Comparison of ENCODE assay signal across 11 cellular contexts in the genomic region with DNA sequence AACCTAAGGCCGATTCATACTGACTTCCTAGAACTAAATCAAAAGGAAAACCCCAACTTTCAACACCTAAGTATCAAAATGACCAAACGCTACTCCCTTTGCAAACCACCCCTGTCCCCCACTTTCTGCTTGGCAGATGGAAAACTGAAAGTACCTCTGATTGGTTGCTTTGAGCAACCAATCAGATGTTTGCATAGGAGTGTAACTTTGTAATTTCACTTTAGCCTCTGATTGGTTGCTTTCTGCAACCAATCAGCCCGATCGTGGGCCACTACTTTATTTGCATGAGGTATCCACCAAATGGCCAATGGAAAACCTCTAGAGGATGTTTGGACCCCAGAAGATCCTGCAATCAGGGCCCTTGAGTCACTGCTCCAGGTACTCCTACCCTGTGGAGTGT. TPM values are rescaled to one million over a fixed set of nuclear protein-coding genes. Genes with fewer than 3 reads are reported as not detected.
DNase-seq lines count a peak whose midpoint lies in the region; ATAC-seq, FAIRE-seq and TF ChIP-seq lines count a peak whose summit lies in the region.
"Had no signal": no experiment of that assay in that cellular context is flagged by ENCODE, and none has a peak within 500 bp of the region (broad histone marks: within the 10 kb centered on the region; RNA-seq: fewer than 3 reads in every experiment).

No MANE protein-coding gene starts in this region.

- TF ChIP-seq RAD21 in HepG2 (CRISPR knock-in tag; IDR thresholded peaks at IDR 0.05) (no peak), GM12878 (IDR thresholded peaks at IDR 0.05; ENCODE audit: insufficient read depth, low read depth, low read length) (no peak)

- TF ChIP-seq EP300 in HepG2 (IDR thresholded peaks at IDR 0.05; ENCODE audit: low read depth in 2 of 2, low read length in 2 of 2) (no peak), HepG2 (CRISPR knock-in tag; IDR thresholded peaks at IDR 0.05; ENCODE audit: borderline replicate concordance) (no peak), GM12878 (IDR thresholded peaks at IDR 0.05; ENCODE audit: borderline replicate concordance in 1 of 2, control insufficient read depth in 1 of 2, low read depth in 2 of 2, low read length in 2 of 2) (no peak)

- H4K20me1 ChIP-seq in HepG2 (ENCODE audit: insufficient read depth, low read length) (no peaks in the 10 kb centered on the region), GM12878 (ENCODE audit: control insufficient read depth, insufficient read depth) (no peaks in the 10 kb centered on the region)

- FAIRE-seq in HepG2 (lab: Jason Lieb, UNC) (peak; percentile 30), GM12878 (lab: Jason Lieb, UNC) (no peak)

- POLR2A ChIA-PET in HepG2 (lab: Yijun Ruan, JAX): interaction anchor here (0.8 to 1.4 kb wide), 2 partner anchors 79 to 85 kb away, joined by 3 read pairs; no protein-coding TSS in a partner anchor
- POLR2A ChIA-PET in GM12878 (lab: Charles Lee): no interaction called here

- no peaks in the 10 kb centered on the region for H3K9me3 Mint-ChIP-seq in osteocyte (ENCODE audit: unreplicated experiment)
- no peaks in the 10 kb centered on the region for H3K9me3 Mint-ChIP-seq in glutamatergic neuron (ENCODE audit: unreplicated experiment)
- H3K9me3 Mint-ChIP-seq: H9 had no signal

- H3K9me3 ChIP-seq in HepG2 (ENCODE audit: low read length) (no peaks in the 10 kb centered on the region), right lobe of liver (no peaks in the 10 kb centered on the region), GM12878 (replicated peaks; ENCODE audit: control insufficient read depth, insufficient read depth, low read length) (no peaks in the 10 kb centered on the region; the same call in 2 of the 3 replicates)

- intact Hi-C loops in HepG2 (cut with micrococcal nuclease; ENCODE audit: unreplicated experiment) (loop anchor here (2.0 kb wide), 1 partner anchor 75 kb away; no protein-coding TSS in a partner anchor), right lobe of liver (cut with DNase I) (loop anchor here in 1 of 2 donors (10.0 kb wide), 1 partner anchor 195 kb away; no protein-coding TSS in a partner anchor), GM12878 (cut with micrococcal nuclease; ENCODE audit: unreplicated experiment) (loop anchor here (1.0 to 10.0 kb wide), 3 partner anchors 86 to 387 kb away; no protein-coding TSS in a partner anchor)

- 14% methylated on average over 4 of the region's 4 CpGs for WGBS in HepG2 (ENCODE audit: low lambda C conversion rate)
- WGBS in right lobe of liver (ENCODE audit: insufficient coverage, low coverage, low lambda C conversion rate, missing lambda C conversion rate): 67% methylated on average over 4 of the region's 4 CpGs
- 53% methylated on average over 4 of the region's 4 CpGs for whole genome bisulfite sequencing in GM12878 (ENCODE audit: insufficient coverage, insufficient replicate concordance, low lambda C conversion rate, missing lambda C conversion rate)

- H3K4me3 Mint-ChIP-seq in osteocyte (ENCODE audit: unreplicated experiment) (no peak overlapping the region), glutamatergic neuron (ENCODE audit: unreplicated experiment) (no peak overlapping the region)
- H3K4me3 Mint-ChIP-seq: H9 had no signal

- CTCF ChIA-PET in HepG2 (lab: Yijun Ruan, JAX; ENCODE audit: low intra/inter-chr PET ratio, low total read pairs): interaction anchor here (1.1 to 2.3 kb wide), 2 partner anchors 84 to 86 kb away, joined by 6 to 20 read pairs; no protein-coding TSS in a partner anchor
- CTCF ChIA-PET in GM12878 (lab: Yijun Ruan, JAX): interaction anchor here (1.3 to 5.7 kb wide), 5 partner anchors 11 to 387 kb away, joined by 3 to 45 read pairs (median 6); no protein-coding TSS in a partner anchor

- no peak for TF ChIP-seq CTCF in HepG2 (CRISPR knock-in tag; IDR thresholded peaks at IDR 0.05)
- TF ChIP-seq CTCF in right lobe of liver (IDR thresholded peaks at IDR 0.05): no peak
- TF ChIP-seq CTCF in GM12878 (IDR thresholded peaks at IDR 0.05 in 2 of 3, conservative IDR thresholded peaks at IDR 0.05 in 1 of 3; ENCODE audit: control insufficient read depth in 2 of 3, extremely low read depth in 1 of 3, insufficient read depth in 1 of 3, low read depth in 3 of 3, low read length in 3 of 3): no peak
- TF ChIP-seq CTCF in osteocyte (IDR thresholded peaks at IDR 0.05): no peak
- no peak for TF ChIP-seq CTCF in glutamatergic neuron (IDR thresholded peaks at IDR 0.05; ENCODE audit: partially characterized antibody, unreplicated experiment)

- H3K4me3 ChIP-seq in HepG2 (replicated peaks in 1 of 3; ENCODE audit: insufficient read depth in 1 of 3, low read depth in 2 of 3, low read length in 3 of 3) (peak overlapping the region; percentile 13 to 15 (median 15); a peak in 2 of 6 replicates), right lobe of liver (no peak overlapping the region), GM12878 (no peak overlapping the region)
- H3K4me3 ChIP-seq: coronary artery had no signal

- ATAC-seq in HepG2 (peak; percentile 69), right lobe of liver (no peak), GM12878 (peak; percentile 87), HG03378 (IDR thresholded peaks at IDR 0.05; ENCODE audit: unreplicated experiment) (no peak), HG03196 (IDR thresholded peaks at IDR 0.05; ENCODE audit: unreplicated experiment) (no peak)

- DNase-seq in HepG2 (ENCODE audit: low spot score) (peak; percentile 47), right lobe of liver (no peak), NAMALWA (ENCODE audit: low spot score) (peak; percentile 43), GM12878 (ENCODE audit: low read depth, low spot score) (no peak), osteocyte (ENCODE audit: extremely low spot score, unreplicated experiment) (no peak), glutamatergic neuron (no peak)
- DNase-seq: C1 segment of cervical spinal cord, H9 had no signal

- no peak overlapping the region for H3K9ac ChIP-seq in HepG2 (ENCODE audit: insufficient read depth, low read depth, low read length)
- no peak overlapping the region for H3K9ac ChIP-seq in GM12878 (ENCODE audit: control insufficient read depth, insufficient read depth, low read length)

- H3K79me2 ChIP-seq in HepG2 (ENCODE audit: insufficient read depth, low read length) (no peaks in the 10 kb centered on the region), GM12878 (ENCODE audit: control insufficient read depth, insufficient read depth, low read length) (no peaks in the 10 kb centered on the region)

- in situ Hi-C loops in HepG2 (cut with HindIII; ENCODE audit: extremely low pct_ligation_motif_present, low pct_unique_long_range_greater_than_20kb) (loop anchor here (25.0 kb wide), 1 partner anchor 392 kb away; no protein-coding TSS in a partner anchor), GM12878 (cut with MboI) (no loop called here)

- H3K4me1 Mint-ChIP-seq in osteocyte (ENCODE audit: unreplicated experiment) (no peaks in the 10 kb centered on the region), glutamatergic neuron (ENCODE audit: low read depth, unreplicated experiment) (no peaks in the 10 kb centered on the region)
- H3K4me1 Mint-ChIP-seq: H9 had no signal

- peaks cover 24% of the 10 kb centered on the region for H3K4me1 ChIP-seq in HepG2 (ENCODE audit: insufficient read depth, low read length)
- no peaks in the 10 kb centered on the region for H3K4me1 ChIP-seq in right lobe of liver
- no peaks in the 10 kb centered on the region for H3K4me1 ChIP-seq in GM12878 (ENCODE audit: control insufficient read depth, insufficient read depth, low read length)

- peaks cover 2% of the 10 kb centered on the region for H3K27me3 Mint-ChIP-seq in osteocyte (ENCODE audit: unreplicated experiment)
- H3K27me3 Mint-ChIP-seq in glutamatergic neuron (ENCODE audit: unreplicated experiment): peaks cover 3% of the 10 kb centered on the region

- peak overlapping the region; percentile 2 for H2AFZ ChIP-seq in HepG2 (ENCODE audit: low read length)
- no peak overlapping the region for H2AFZ ChIP-seq in GM12878 (ENCODE audit: control insufficient read depth, low read depth, low read length)

- no peak overlapping the region for H3K27ac Mint-ChIP-seq in osteocyte (ENCODE audit: unreplicated experiment)
- no peak overlapping the region for H3K27ac Mint-ChIP-seq in glutamatergic neuron (ENCODE audit: unreplicated experiment)
- H3K27ac Mint-ChIP-seq: H9 had no signal

- no peaks in the 10 kb centered on the region for H3K36me3 ChIP-seq in HepG2 (replicated peaks in 1 of 2; ENCODE audit: control insufficient read depth in 1 of 2, insufficient read depth in 2 of 2, low read length in 2 of 2)
- H3K36me3 ChIP-seq in right lobe of liver: no peaks in the 10 kb centered on the region
- H3K36me3 ChIP-seq in GM12878 (ENCODE audit: control insufficient read depth in 2 of 2, insufficient read depth in 2 of 2, low read length in 1 of 2): no peaks in the 10 kb centered on the region

- RAD21 ChIA-PET in GM12878 (lab: Charles Lee; ENCODE audit: unreplicated experiment): interaction anchor here (2.1 kb wide), 1 partner anchor 86 kb away, joined by 9 read pairs; no protein-coding TSS in a partner anchor

- no peaks in the 10 kb centered on the region for H3K27me3 ChIP-seq in HepG2 (ENCODE audit: control insufficient read depth in 1 of 2, insufficient read depth in 2 of 2, low read length in 2 of 2)
- no peaks in the 10 kb centered on the region for H3K27me3 ChIP-seq in right lobe of liver
- no peaks in the 10 kb centered on the region for H3K27me3 ChIP-seq in GM12878 (replicated peaks in 1 of 2; ENCODE audit: control insufficient read depth in 2 of 2, insufficient read depth in 2 of 2, low read length in 1 of 2)

- SMC1A ChIA-PET in GM12878 (lab: Charles Lee; ENCODE audit: uncharacterized antibody, unreplicated experiment): interaction anchor here (1.0 to 3.1 kb wide), 6 partner anchors 11 to 387 kb away, joined by 3 to 17 read pairs (median 8); a partner anchor contains a TSS

- H3K4me2 ChIP-seq in HepG2 (ENCODE audit: low read depth, low read length) (peak overlapping the region; percentile 74), GM12878 (ENCODE audit: control insufficient read depth, insufficient read depth) (no peak overlapping the region)

- no peaks in the 10 kb centered on the region for H3K36me3 Mint-ChIP-seq in osteocyte (ENCODE audit: unreplicated experiment)
- no peaks in the 10 kb centered on the region for H3K36me3 Mint-ChIP-seq in glutamatergic neuron (ENCODE audit: unreplicated experiment)

- BruUV-seq in HepG2 (replicated peaks; lab: Mats Ljungman, UMichigan) (no TSS peak), GM12878 (replicated peaks; lab: Mats Ljungman, UMichigan) (no TSS peak)

- H3K27ac ChIP-seq in HepG2 (ENCODE audit: extremely low read length, insufficient read depth, low read length) (no peak overlapping the region), right lobe of liver (no peak overlapping the region), GM12878 (ENCODE audit: control insufficient read depth, insufficient read depth) (no peak overlapping the region)
- H3K27ac ChIP-seq: coronary artery had no signal

- TF ChIP-seq POLR2A in HepG2 (IDR thresholded peaks at IDR 0.05; ENCODE audit: insufficient read depth in 1 of 2, low read depth in 2 of 2, low read length in 2 of 2) (no peak), right lobe of liver (IDR thresholded peaks at IDR 0.05) (no peak), GM12878 (IDR thresholded peaks at IDR 0.05; ENCODE audit: low read depth, low read length) (no peak)

RNA-seq across cellular contexts. Expression of a gene that starts 12.3 kb away (rescaled TPM):
- total RNA-seq in HepG2 (2016; rRNA removed; fragmentation: Illumina TruSeq; extraction: Trizol) (26.0 and 43.1 TPM in 2 replicates), right lobe of liver (10 to 100 TPM; 10.1 to 59.0 (median 37.7) TPM), GM12878 (2014; rRNA removed) (22.5 and 26.1 TPM in 2 replicates), GM12878 (2014; rRNA removed; fragmentation: Illumina TruSeq; extraction: Trizol) (32.7 and 33.2 TPM in 2 replicates), GM12878 (2021) (30.4 and 30.8 TPM in 2 replicates), osteocyte (not detected in 2 replicates), glutamatergic neuron (ENCODE audit: unreplicated experiment) (6.1 TPM)
- total RNA-seq in HepG2 (2016; cell fraction: cytosol; rRNA removed; fragmentation: Illumina TruSeq; extraction: Trizol; ENCODE audit: low read depth): 11.0 and 13.9 TPM in 2 replicates
- 26.8 and 44.6 TPM in 2 replicates for total RNA-seq in HepG2 (2016; cell fraction: insoluble cytoplasmic fraction; rRNA removed; fragmentation: Illumina TruSeq; extraction: Trizol)
- 36.5 and 37.9 TPM in 2 replicates for total RNA-seq in HepG2 (2016; cell fraction: membrane; rRNA removed; fragmentation: Illumina TruSeq; extraction: Trizol)
- total RNA-seq in HepG2 (2016; cell fraction: nucleus; rRNA removed; fragmentation: Illumina TruSeq; extraction: Trizol): 14.2 and 18.3 TPM in 2 replicates
- polyA plus RNA-seq in HepG2 (2011; rRNA removed) (18.6 and 27.6 TPM in 2 replicates), GM12878 (2011; rRNA removed) (53.2 and 75.9 TPM in 2 replicates), GM12878 (2014; fragmentation: Illumina TruSeq; extraction: Trizol) (29.5 and 37.1 TPM in 2 replicates), GM12878 (2014; fragmentation: Nextera tagmentation; extraction: Ambion mirVana) (10 to 100 TPM; 22.9 to 29.7 TPM), GM12878 (2014; rRNA removed) (15.5 and 22.0 TPM in 2 replicates), GM12878 (2016; fragmentation: Nextera tagmentation; extraction: Ambion mirVana) (10 to 100 TPM; 45.4 to 56.2 TPM)
- polyA plus RNA-seq in HepG2 (2011; cell fraction: cytosol; rRNA removed): 13.8 and 23.3 TPM in 2 replicates
- polyA plus RNA-seq in HepG2 (2011; cell fraction: nucleus; rRNA removed): 5.2 and 8.7 TPM in 2 replicates
- polyA plus RNA-seq in HepG2 (2012): 32.4 and 42.5 TPM in 2 replicates
- 19.2 and 21.4 TPM in 2 replicates for polyA plus RNA-seq in HepG2 (2016; cell fraction: cytosol; fragmentation: Illumina TruSeq; extraction: Trizol; ENCODE audit: low read depth)
- 55.9 and 58.7 TPM in 2 replicates for polyA plus RNA-seq in HepG2 (2016; cell fraction: insoluble cytoplasmic fraction; fragmentation: Illumina TruSeq; extraction: Trizol; ENCODE audit: low read depth)
- polyA plus RNA-seq in HepG2 (2016; cell fraction: membrane; fragmentation: Illumina TruSeq; extraction: Trizol; ENCODE audit: low read depth): 39.2 and 40.3 TPM in 2 replicates
- polyA plus RNA-seq in HepG2 (2016; cell fraction: nucleus; fragmentation: Illumina TruSeq; extraction: Trizol; ENCODE audit: insufficient read depth, low read depth): 28.8 and 32.3 TPM in 2 replicates
- polyA minus RNA-seq in HepG2 (2011; rRNA and poly(A)+ RNA removed; ENCODE audit: low replicate concordance): 1.4 and 7.6 TPM in 2 replicates
- polyA minus RNA-seq in HepG2 (2011; cell fraction: cytosol; rRNA and poly(A)+ RNA removed): 18.6 and 21.0 TPM in 2 replicates
- 12.9 and 18.8 TPM in 2 replicates for polyA minus RNA-seq in HepG2 (2011; cell fraction: nucleus; rRNA and poly(A)+ RNA removed)
- 16.4 and 17.4 TPM in 2 replicates for total RNA-seq in GM12878 (2013; cell fraction: nucleolus; rRNA removed)
- polyA plus RNA-seq in GM12878 (2011; ENCODE audit: low read depth): 8.9 TPM
- 18.6 and 19.2 TPM in 2 replicates for polyA plus RNA-seq in GM12878 (2011; cell fraction: cytosol; rRNA removed)
- polyA plus RNA-seq in GM12878 (2011; cell fraction: nucleus; rRNA removed): 18.8 and 20.3 TPM in 2 replicates
- polyA plus RNA-seq in GM12878 (2012): 12.6 and 21.3 TPM in 2 replicates
- 17.6 and 33.0 TPM in 2 replicates for polyA minus RNA-seq in GM12878 (2011; rRNA and poly(A)+ RNA removed)
- 8.2 and 11.4 TPM in 2 replicates for polyA minus RNA-seq in GM12878 (2011; cell fraction: cytosol; rRNA and poly(A)+ RNA removed)
- 7.9 and 8.5 TPM in 2 replicates for polyA minus RNA-seq in GM12878 (2011; cell fraction: nucleus; rRNA and poly(A)+ RNA removed)

Comparison
In these comparisons a context has a peak if more than half of its experiments do, and no peak if none do; other contexts are left out.
1. ATAC-seq: peak in HepG2 (single experiment) and GM12878 (single experiment); none in right lobe of liver (0 of 4), HG03378 (single experiment) and HG03196 (single experiment).
2. DNase-seq: peak in HepG2 (single experiment) and NAMALWA (single experiment); none in right lobe of liver (0 of 3), GM12878 (single experiment), osteocyte (single experiment) and glutamatergic neuron (single experiment).
3. H3K4me3 ChIP-seq: peak in HepG2 (3 of 3); none in right lobe of liver (0 of 3) and GM12878 (single experiment).